ENCODE assay signal across 20 cellular contexts in genomic region chr2:207561386-207562080, GRCh38. TPM values are rescaled to one million over a fixed set of nuclear protein-coding genes. Genes with fewer than 3 reads are reported as not detected.
A peak's percentile ranks its signal among the peaks of the same experiment; 100 is the strongest.
DNase-seq lines count a peak whose midpoint lies in the region; ATAC-seq and TF ChIP-seq lines count a peak whose summit lies in the region.
"Had no signal": no experiment of that assay in that cellular context is flagged by ENCODE, and none has a peak within 500 bp of the region (broad histone marks: within the 10 kb centered on the region; RNA-seq: fewer than 3 reads in every experiment).

No MANE protein-coding gene starts in this region.

- no peak overlapping the region for H3K4me3 Mint-ChIP-seq in activated T-helper 17 cell treated with anti-CD3 and anti-CD28 coated beads, Interleukin-2, amount 50 U/mL, for 72 hours
- H3K4me3 Mint-ChIP-seq: activated naive CD4-positive, alpha-beta T cell treated with anti-CD3 and anti-CD28 coated beads, Interleukin-2, amount 10 ng/mL, durations not matched to agents 7 days and 5 days; brain; stimulated activated memory B cell treated with anti-CD40 and anti-IgM and Interleukin-4, amounts not matched to agents 10 μg/mL and 1 μg/mL and 100 μg/mL, for 72 hours had no signal

- H3K4me3 ChIP-seq in right atrium auricular region (no peak overlapping the region), right cardiac atrium (ENCODE audit: low read length) (no peak overlapping the region), spleen (no peak overlapping the region)
- H3K4me3 ChIP-seq: lower lobe of right lung, ovary, transverse colon had no signal

- peaks cover 0 to 26% of the 10 kb centered on the region in 2 donors for H3K4me1 ChIP-seq in right atrium auricular region
- peaks cover 2% of the 10 kb centered on the region for H3K4me1 ChIP-seq in right cardiac atrium (ENCODE audit: control insufficient read depth, insufficient read depth, low read length)
- peaks cover 3 to 44% (median 28%) of the 10 kb centered on the region in 6 donors for H3K4me1 ChIP-seq in spleen

- no peak for TF ChIP-seq POLR2A in spleen (IDR thresholded peaks at IDR 0.05)

- TF ChIP-seq CTCF in right atrium auricular region (IDR thresholded peaks at IDR 0.05) (no peak), spleen (IDR thresholded peaks at IDR 0.05 in 8 of 11, conservative IDR thresholded peaks at IDR 0.05 in 3 of 11) (no peak)

- intact Hi-C loops in Right ventricle myocardium superior (cut with DNase I) (no loop called here), right cardiac atrium (cut with DNase I) (loop anchor here in 1 of 4 donors (2.0 kb wide), 1 partner anchor 19 kb away; no protein-coding TSS in a partner anchor), spleen (cut with DNase I; ENCODE audit: low total_unique reads) (no loop called here)

- peak overlapping the region; percentile 49 for H3K27ac Mint-ChIP-seq in activated T-helper 17 cell treated with anti-CD3 and anti-CD28 coated beads, Interleukin-2, amount 50 U/mL, for 72 hours
- H3K27ac Mint-ChIP-seq: activated naive CD4-positive, alpha-beta T cell treated with anti-CD3 and anti-CD28 coated beads, Interleukin-2, amount 10 ng/mL, durations not matched to agents 7 days and 5 days; stimulated activated memory B cell treated with anti-CD40 and anti-IgM and Interleukin-4, amounts not matched to agents 10 μg/mL and 1 μg/mL and 100 μg/mL, for 72 hours had no signal

- H3K9me3 Mint-ChIP-seq in activated T-helper 17 cell treated with anti-CD3 and anti-CD28 coated beads, Interleukin-2, amount 50 U/mL, for 72 hours, result no peaks in the 10 kb centered on the region
- H3K9me3 Mint-ChIP-seq: activated naive CD4-positive, alpha-beta T cell treated with anti-CD3 and anti-CD28 coated beads, Interleukin-2, amount 10 ng/mL, durations not matched to agents 7 days and 5 days; brain; stimulated activated memory B cell treated with anti-CD40 and anti-IgM and Interleukin-4, amounts not matched to agents 10 μg/mL and 1 μg/mL and 100 μg/mL, for 72 hours had no signal

- H3K27ac ChIP-seq in right atrium auricular region (peak overlapping the region in 1 of 2 donors; percentile 54), right cardiac atrium (ENCODE audit: low read length) (no peak overlapping the region), spleen (peak overlapping the region in 7 of 8 donors; percentile 29 to 69 (median 46))
- H3K27ac ChIP-seq: C4-2B, lower lobe of right lung, ovary, transverse colon had no signal

- WGBS in right cardiac atrium, result 61% methylated on average over 6 of the region's 6 CpGs
- 73 to 80% (median 75%) methylated on average over 6 of the region's 6 CpGs for WGBS in spleen, 5 donors

- DNase-seq in Right ventricle myocardium superior (no peak), right atrium auricular region (ENCODE audit: low spot score) (no peak), right cardiac atrium (no peak), spleen (no peak), SW480 (ENCODE audit: low spot score) (no peak), NCI-H524 treated with DMSO at 0.1 percent for 48 hours (lab: John Stamatoyannopoulos, UW) (no peak)
- DNase-seq: activated naive CD4-positive, alpha-beta T cell treated with anti-CD3 and anti-CD28 coated beads, Interleukin-2, amount 10 ng/mL, durations not matched to agents 7 days and 5 days; glutamatergic neuron; GOT3; lower lobe of right lung; MV-4-11; NCI-H187 treated with DMSO at 0.1 percent for 48 hours; NK-92 treated with Interleukin-12 subunit alpha and Interleukin-12 subunit beta, amount 100 ng/mL, for 24 hours; ovary; transverse colon had no signal

- H3K9me3 ChIP-seq in right atrium auricular region, result no peaks in the 10 kb centered on the region
- H3K9me3 ChIP-seq in right cardiac atrium (ENCODE audit: control insufficient read depth, low read length), result no peaks in the 10 kb centered on the region
- no peaks in the 10 kb centered on the region for H3K9me3 ChIP-seq in spleen
- H3K9me3 ChIP-seq: lower lobe of right lung, ovary, transverse colon had no signal

- ATAC-seq in Right ventricle myocardium superior (ENCODE audit: poor library complexity) (peak; percentile 33), right cardiac atrium (peak; percentile 25 to 38), HG03460 (IDR thresholded peaks at IDR 0.05; ENCODE audit: unreplicated experiment) (no peak)
- no peak for ATAC-seq in activated T-helper 17 cell treated with anti-CD3 and anti-CD28 coated beads, Interleukin-2, amount 50 U/mL, for 72 hours (replicated peaks)
- ATAC-seq: lower lobe of right lung; stimulated activated memory B cell treated with anti-CD40 and anti-IgM and Interleukin-4, amounts not matched to agents 10 μg/mL and 1 μg/mL and 100 μg/mL, for 72 hours had no signal

- H3K36me3 ChIP-seq in right atrium auricular region, result no peaks in the 10 kb centered on the region
- peaks cover 0 to 100% (median 30%) of the 10 kb centered on the region in 6 donors for H3K36me3 ChIP-seq in spleen
- H3K36me3 ChIP-seq: ovary had no signal

- no peaks in the 10 kb centered on the region for H3K27me3 Mint-ChIP-seq in activated T-helper 17 cell treated with anti-CD3 and anti-CD28 coated beads, Interleukin-2, amount 50 U/mL, for 72 hours
- H3K27me3 Mint-ChIP-seq: activated naive CD4-positive, alpha-beta T cell treated with anti-CD3 and anti-CD28 coated beads, Interleukin-2, amount 10 ng/mL, durations not matched to agents 7 days and 5 days; brain; stimulated activated memory B cell treated with anti-CD40 and anti-IgM and Interleukin-4, amounts not matched to agents 10 μg/mL and 1 μg/mL and 100 μg/mL, for 72 hours had no signal

- H3K36me3 Mint-ChIP-seq in activated T-helper 17 cell treated with anti-CD3 and anti-CD28 coated beads, Interleukin-2, amount 50 U/mL, for 72 hours (ENCODE audit: low read depth), result peaks cover 96% of the 10 kb centered on the region

- H3K27me3 ChIP-seq in right atrium auricular region (no peaks in the 10 kb centered on the region), right cardiac atrium (ENCODE audit: control insufficient read depth, insufficient read depth) (no peaks in the 10 kb centered on the region), spleen (replicated peaks in 1 of 7) (no peaks in the 10 kb centered on the region)
- H3K27me3 ChIP-seq: ovary, transverse colon had no signal

- peaks cover 26% of the 10 kb centered on the region for H3K4me1 Mint-ChIP-seq in activated T-helper 17 cell treated with anti-CD3 and anti-CD28 coated beads, Interleukin-2, amount 50 U/mL, for 72 hours
- H3K4me1 Mint-ChIP-seq: activated naive CD4-positive, alpha-beta T cell treated with anti-CD3 and anti-CD28 coated beads, Interleukin-2, amount 10 ng/mL, durations not matched to agents 7 days and 5 days had no signal

RNA-seq across cellular contexts. Expression of gene CREB1, which starts 31.8 kb away (rescaled TPM):
- total RNA-seq in Right ventricle myocardium superior (47.9 TPM), right atrium auricular region (10 to 100 TPM; 32.5 to 32.9 TPM), right cardiac atrium (10 to 100 TPM; 43.4 to 59.3 (median 49.3) TPM), spleen (10 to 100 TPM; 70.2 to 94.7 (median 83.9) TPM)
- total RNA-seq in activated T-helper 17 cell treated with anti-CD3 and anti-CD28 coated beads, Interleukin-2, amount 50 U/mL, for 72 hours, result 10 to 100 TPM; 84.2 to 97.5 TPM
- polyA plus RNA-seq in right cardiac atrium (6.2 TPM), spleen (1 to 10 TPM; 8.4 to 9.8 (median 8.6) TPM)

Comparison
In these comparisons a context has a peak if more than half of its experiments do, and no peak if none do; other contexts are left out.
1. ATAC-seq: peak in Right ventricle myocardium superior (single experiment) and right cardiac atrium (2 of 2); none in activated T-helper 17 cell treated with anti-CD3 and anti-CD28 coated beads, Interleukin-2, amount 50 U/mL, for 72 hours (single experiment) and HG03460 (single experiment).